Comparison of ENCODE assay signal across 8 cellular contexts in genomic region chr12:105420659-105421240, GRCh38.
A peak's percentile ranks its signal among the peaks of the same experiment; 100 is the strongest.
DNase-seq lines count a peak whose midpoint lies in the region; ATAC-seq and TF ChIP-seq lines count a peak whose summit lies in the region.

No MANE protein-coding gene starts in this region.

- H3K9me3 ChIP-seq in SK-N-MC (ENCODE audit: low read depth, low read length) (no peaks in the 10 kb centered on the region), prostate gland (no peaks in the 10 kb centered on the region)

- H3K4me3 ChIP-seq in AG04449 (ENCODE audit: low read depth, low read length) (no peak overlapping the region), SK-N-MC (no peak overlapping the region), prostate gland (no peak overlapping the region)

- peaks cover 5% of the 10 kb centered on the region for H3K4me1 Mint-ChIP-seq in activated naive CD8-positive, alpha-beta T cell treated with anti-CD3 and anti-CD28 coated beads, Interleukin-2, amount 10 ng/mL, durations not matched to agents 7 days and 5 days

- H3K36me3 ChIP-seq in SK-N-MC (ENCODE audit: insufficient read depth, low read length) (no peaks in the 10 kb centered on the region), prostate gland (no peaks in the 10 kb centered on the region)

- no peaks in the 10 kb centered on the region for H3K9me3 Mint-ChIP-seq in activated naive CD8-positive, alpha-beta T cell treated with anti-CD3 and anti-CD28 coated beads, Interleukin-2, amount 10 ng/mL, durations not matched to agents 7 days and 5 days

- peaks cover 5% of the 10 kb centered on the region for H3K27me3 Mint-ChIP-seq in activated naive CD8-positive, alpha-beta T cell treated with anti-CD3 and anti-CD28 coated beads, Interleukin-2, amount 10 ng/mL, durations not matched to agents 7 days and 5 days

- H3K27ac ChIP-seq in SK-N-MC (no peak overlapping the region), prostate gland (no peak overlapping the region)

- POLR2A ChIA-PET in AG04449 (lab: Yijun Ruan, JAX) = interaction anchor here (1.0 kb wide), 1 partner anchor 716 kb away, joined by 5 read pairs; no protein-coding TSS in a partner anchor
- POLR2A ChIA-PET in activated naive CD8-positive, alpha-beta T cell treated with anti-CD3 and anti-CD28 coated beads, Interleukin-2, amount 10 ng/mL, durations not matched to agents 7 days and 5 days (lab: Charles Lee) = no interaction called here

- no peak overlapping the region for H3K9ac ChIP-seq in SK-N-MC (ENCODE audit: insufficient read length)

- TF ChIP-seq POLR2A in prostate gland (IDR thresholded peaks at IDR 0.05) = no peak

- no peak overlapping the region for H3K27ac Mint-ChIP-seq in activated naive CD8-positive, alpha-beta T cell treated with anti-CD3 and anti-CD28 coated beads, Interleukin-2, amount 10 ng/mL, durations not matched to agents 7 days and 5 days

- H3K27me3 ChIP-seq in prostate gland (replicated peaks; ENCODE audit: insufficient read depth) = no peaks in the 10 kb centered on the region

- intact Hi-C loops in Right ventricle myocardium superior (cut with DNase I) = loop anchor here (5.0 kb wide), 2 partner anchors 717 to 787 kb away; partner anchors contain the start of gene NUAK1
- intact Hi-C loops in prostate gland (cut with DNase I) = loop anchor here (1.0 to 5.0 kb wide), 2 partner anchors 717 to 804 kb away; partner anchors contain the start of gene NUAK1

- DNase-seq in AG04449 (ENCODE audit: low read depth, low spot score) (peak; percentile 33), NCI-H1092 (lab: John Stamatoyannopoulos, UW) (peak; percentile 41), SK-N-MC (ENCODE audit: low read depth, low spot score) (peak; percentile 47), Right ventricle myocardium superior (peak; percentile 68), prostate gland (ENCODE audit: low spot score) (peak; percentile 71)
- DNase-seq in activated naive CD8-positive, alpha-beta T cell treated with anti-CD3 and anti-CD28 coated beads, Interleukin-2, amount 10 ng/mL, durations not matched to agents 7 days and 5 days = peak; percentile 60

- H3K4me1 ChIP-seq in prostate gland (replicated peaks) = no peaks in the 10 kb centered on the region

- CTCF ChIA-PET in AG04449 (lab: Yijun Ruan, JAX) = interaction anchor here (0.6 to 4.9 kb wide), 61 partner anchors 9 to 806 kb away, joined by 3 to 67 read pairs (median 4); partner anchors contain the start of gene NUAK1

- no peak overlapping the region for H3K4me3 Mint-ChIP-seq in activated naive CD8-positive, alpha-beta T cell treated with anti-CD3 and anti-CD28 coated beads, Interleukin-2, amount 10 ng/mL, durations not matched to agents 7 days and 5 days

- ATAC-seq in GM19023 (IDR thresholded peaks at IDR 0.05; ENCODE audit: unreplicated experiment) (peak; percentile 47), Right ventricle myocardium superior (ENCODE audit: poor library complexity) (peak; percentile 96), HG02759 (IDR thresholded peaks at IDR 0.05; ENCODE audit: unreplicated experiment) (no peak)
- no peak for ATAC-seq in activated naive CD8-positive, alpha-beta T cell treated with anti-CD3 and anti-CD28 coated beads, Interleukin-2, amount 10 ng/mL, durations not matched to agents 7 days and 5 days (ENCODE audit: low read depth)

- no peaks in the 10 kb centered on the region for H3K36me3 Mint-ChIP-seq in activated naive CD8-positive, alpha-beta T cell treated with anti-CD3 and anti-CD28 coated beads, Interleukin-2, amount 10 ng/mL, durations not matched to agents 7 days and 5 days

- TF ChIP-seq CTCF in AG04449 (IDR thresholded peaks at IDR 0.05; ENCODE audit: insufficient read depth, low read length, missing control alignments) = peak; percentile 79
- peak; percentile 78 to 93 (median 91) for TF ChIP-seq CTCF in prostate gland (IDR thresholded peaks at IDR 0.05)

Comparison
In these comparisons a context has a peak if more than half of its experiments do, and no peak if none do; other contexts are left out.
1. ATAC-seq: peak in GM19023 (single experiment) and Right ventricle myocardium superior (single experiment); none in activated naive CD8-positive, alpha-beta T cell treated with anti-CD3 and anti-CD28 coated beads, Interleukin-2, amount 10 ng/mL, durations not matched to agents 7 days and 5 days (single experiment) and HG02759 (single experiment).
2. Peak in every context shown above with its lines, with median percentiles within 50 percentile points of each other: DNase-seq.